ENCODE assay signal across 14 cellular contexts in genomic region chr13:48244159-48244558, GRCh38.
"Had no signal": no experiment of that assay in that cellular context is flagged by ENCODE, and none has a peak within 500 bp of the region (broad histone marks: within the 10 kb centered on the region; RNA-seq: fewer than 3 reads in every experiment).

No MANE protein-coding gene starts in this region.

- H3K4me3 ChIP-seq: colonic mucosa, left lung, upper lobe of right lung had no signal

- H3K27ac Mint-ChIP-seq: endodermal cell; stimulated activated naive B cell treated with anti-CD40 and anti-IgM and Interleukin-4, amounts not matched to agents 10 μg/mL and 1 μg/mL and 100 μg/mL, for 72 hours had no signal

- H3K9me3 ChIP-seq: colonic mucosa, left lung, upper lobe of right lung had no signal

- H3K27me3 ChIP-seq: brain microvascular endothelial cell, colonic mucosa, left lung, upper lobe of right lung had no signal

- H3K4me3 Mint-ChIP-seq: endodermal cell; stimulated activated naive B cell treated with anti-CD40 and anti-IgM and Interleukin-4, amounts not matched to agents 10 μg/mL and 1 μg/mL and 100 μg/mL, for 72 hours had no signal

- H3K36me3 ChIP-seq: brain microvascular endothelial cell, colonic mucosa had no signal

- H3K27me3 Mint-ChIP-seq: stimulated activated naive B cell treated with anti-CD40 and anti-IgM and Interleukin-4, amounts not matched to agents 10 μg/mL and 1 μg/mL and 100 μg/mL, for 72 hours had no signal

- H3K4me1 Mint-ChIP-seq: endodermal cell had no signal

- H3K9me3 Mint-ChIP-seq: endodermal cell; stimulated activated naive B cell treated with anti-CD40 and anti-IgM and Interleukin-4, amounts not matched to agents 10 μg/mL and 1 μg/mL and 100 μg/mL, for 72 hours had no signal

- DNase-seq: activated CD4-positive, alpha-beta T cell treated with anti-CD3 and anti-CD28 coated beads, Interleukin-2, amount 50 U/mL, for 4 hours; activated naive CD4-positive, alpha-beta T cell; activated T-cell treated with anti-CD3 and anti-CD28 coated beads for 4 hours; aorta; brain microvascular endothelial cell; central memory CD4-positive, alpha-beta T cell; colonic mucosa; endodermal cell; foreskin melanocyte; left lung; stimulated activated naive B cell treated with anti-CD40 and anti-IgM and Interleukin-4, amounts not matched to agents 10 μg/mL and 1 μg/mL and 100 μg/mL, for 72 hours; upper lobe of right lung had no signal

- ATAC-seq: activated CD4-positive, CD25-positive, alpha-beta regulatory T cell treated with anti-CD3 and anti-CD28 coated beads, Interleukin-2, amount 50 U/mL, for 24 hours; left lung; stimulated activated naive B cell treated with anti-CD40 and anti-IgM and Interleukin-4, amounts not matched to agents 10 μg/mL and 1 μg/mL and 100 μg/mL, for 72 hours; upper lobe of right lung had no signal

- H3K27ac ChIP-seq: brain microvascular endothelial cell, colonic mucosa, epithelial cell of prostate, left lung, upper lobe of right lung had no signal
